18 cellular contexts compared by ENCODE assay signal in genomic region chr11:122642971-122643370, GRCh38. TPM values are rescaled to one million over a fixed set of nuclear protein-coding genes. Genes with fewer than 3 reads are reported as not detected.
A peak's percentile ranks its signal among the peaks of the same experiment; 100 is the strongest.
DNase-seq lines count a peak whose midpoint lies in the region; TF ChIP-seq lines count a peak whose summit lies in the region.
"Had no signal": no experiment of that assay in that cellular context is flagged by ENCODE, and none has a peak within 500 bp of the region (broad histone marks: within the 10 kb centered on the region; RNA-seq: fewer than 3 reads in every experiment).

No MANE protein-coding gene starts in this region.

- no peaks in the 10 kb centered on the region for H3K9me3 Mint-ChIP-seq in neural crest cell

- no peak overlapping the region for H3K4me3 Mint-ChIP-seq in neural crest cell
- H3K4me3 Mint-ChIP-seq: B cell had no signal

- no peaks in the 10 kb centered on the region for H3K36me3 Mint-ChIP-seq in neural crest cell (ENCODE audit: low read depth)

- TF ChIP-seq CTCF in neural crest cell (conservative IDR thresholded peaks at IDR 0.05) = no peak

- no peaks in the 10 kb centered on the region for H3K27me3 Mint-ChIP-seq in neural crest cell (ENCODE audit: low read depth)

- DNase-seq in EH (ENCODE audit: low read depth) (peak; percentile 53), NCI-H460 (ENCODE audit: extremely low read depth, low read depth) (peak; percentile 13), dermis blood vessel endothelial cell (peak; percentile 26), neural crest cell (ENCODE audit: low read depth, low spot score) (no peak), DMS153 (lab: John Stamatoyannopoulos, UW) (no peak), NCI-H1694 (lab: John Stamatoyannopoulos, UW) (no peak), hippocampal formation (lab: John Stamatoyannopoulos, UW) (no peak)
- DNase-seq in activated CD4-positive, alpha-beta T cell treated with anti-CD3 and anti-CD28 coated beads for 4 hours = no peak
- DNase-seq: activated effector memory CD4-positive, alpha-beta T cell treated with anti-CD3 and anti-CD28 coated beads, Interleukin-2, amount 50 U/mL, for 16 hours; colonic mucosa; glutamatergic neuron; left colon; NCI-H1694 treated with DMSO at 0.1 percent for 48 hours; NCI-H510A; stimulated activated CD4-positive, alpha-beta T cell treated with anti-CD3 and anti-CD28 coated beads, Interleukin-12 subunit alpha, Interleukin-12 subunit beta, amount 100 ng/mL, for 4 hours; stomach; WERI-Rb-1 had no signal

- H3K4me1 Mint-ChIP-seq in neural crest cell = peaks cover 7% of the 10 kb centered on the region
- H3K4me1 Mint-ChIP-seq: B cell had no signal

- H3K27ac Mint-ChIP-seq in neural crest cell (ENCODE audit: unreplicated experiment) = peak overlapping the region; percentile 40
- H3K27ac Mint-ChIP-seq: B cell had no signal

RNA-seq across cellular contexts. Expression of gene UBASH3B, which starts 12.6 kb away (rescaled TPM):
- total RNA-seq in NCI-H460 (2014; rRNA removed; shearing (Covaris generic)) = 10.1 and 10.4 TPM in 2 replicates
- polyA plus RNA-seq in NCI-H460 (2014; cell fraction: nucleus; rRNA removed) = 6.1 and 26.7 TPM in 2 replicates
- 2.6 and 8.9 TPM in 2 replicates for total RNA-seq in dermis blood vessel endothelial cell
- 6.6 and 6.8 TPM in 2 replicates for total RNA-seq in neural crest cell

Comparison
In these comparisons a context has a peak if more than half of its experiments do, and no peak if none do; other contexts are left out.
1. DNase-seq: peak in EH (single experiment), NCI-H460 (single experiment) and dermis blood vessel endothelial cell (single experiment); none in neural crest cell (single experiment), DMS153 (single experiment), activated CD4-positive, alpha-beta T cell treated with anti-CD3 and anti-CD28 coated beads for 4 hours (0 of 2), NCI-H1694 (single experiment) and hippocampal formation (0 of 2).